Comparison of ENCODE assay signal across 23 cellular contexts in the genomic region with DNA sequence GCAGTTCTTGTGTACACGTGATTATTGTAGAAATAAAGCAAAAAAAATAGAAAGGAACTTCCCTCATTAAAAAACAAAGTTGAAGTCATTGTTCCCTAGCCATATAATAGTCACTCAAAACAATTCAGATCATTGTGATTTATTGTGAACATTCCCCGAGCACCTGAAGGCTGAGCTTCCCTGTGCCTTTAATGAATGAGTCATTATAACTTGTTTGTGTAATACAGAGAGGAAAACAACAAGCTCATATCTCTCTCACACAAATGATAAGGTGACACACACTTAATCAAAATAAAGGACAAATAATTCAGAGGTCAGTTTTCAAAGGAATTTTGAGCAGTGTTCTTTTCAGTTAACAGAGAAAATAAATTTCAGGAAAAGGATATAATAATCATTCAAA.
DNase-seq lines count a peak whose midpoint lies in the region; ATAC-seq, FAIRE-seq and TF ChIP-seq lines count a peak whose summit lies in the region.
"Had no signal": no experiment of that assay in that cellular context is flagged by ENCODE, and none has a peak within 500 bp of the region (broad histone marks: within the 10 kb centered on the region; RNA-seq: fewer than 3 reads in every experiment).

No MANE protein-coding gene starts in this region.

- CTCF ChIA-PET in MCF 10A (lab: Yijun Ruan, JAX), result interaction anchor here (0.6 to 4.1 kb wide), 6 partner anchors 10 to 1176 kb away, joined by 3 to 28 read pairs (median 4); no protein-coding TSS in a partner anchor

- H3K27ac ChIP-seq in breast epithelium, result no peak overlapping the region
- peak overlapping the region in 3 of 4 donors; percentile 47 to 52 (median 51) for H3K27ac ChIP-seq in body of pancreas
- H3K27ac ChIP-seq: C4-2B, RWPE1, SK-N-MC had no signal

- H3K4me1 ChIP-seq in breast epithelium (no peaks in the 10 kb centered on the region), body of pancreas (peaks cover 6% of the 10 kb centered on the region)

- peak; percentile 65 for FAIRE-seq in islet of Langerhans (lab: Jason Lieb, UNC)
- FAIRE-seq: GM19239 had no signal

- TF ChIP-seq POLR2A in breast epithelium (IDR thresholded peaks at IDR 0.05) (no peak), body of pancreas (IDR thresholded peaks at IDR 0.05) (no peak)

- H3K27me3 ChIP-seq in breast epithelium (no peaks in the 10 kb centered on the region), body of pancreas (no peaks in the 10 kb centered on the region)

- BruUV-seq in MCF 10A (replicated peaks; lab: Mats Ljungman, UMichigan), result no TSS peak

- H3K9me3 ChIP-seq in breast epithelium (no peaks in the 10 kb centered on the region), body of pancreas (no peaks in the 10 kb centered on the region)

- H3K36me3 Mint-ChIP-seq in MCF 10A (ENCODE audit: insufficient read depth, unreplicated experiment), result peaks cover 4% of the 10 kb centered on the region
- H3K36me3 Mint-ChIP-seq: CD8-positive, alpha-beta memory T cell; IgD-negative memory B cell had no signal

- WGBS in body of pancreas, 2 donors, result 13 to 19% methylated on average over 2 of the region's 2 CpGs

- no peak for TF ChIP-seq CTCF in MCF 10A (IDR thresholded peaks at IDR 0.05; ENCODE audit: unreplicated experiment)
- no peak for TF ChIP-seq CTCF in breast epithelium (IDR thresholded peaks at IDR 0.05)
- no peak for TF ChIP-seq CTCF in body of pancreas (IDR thresholded peaks at IDR 0.05)

- peaks cover 8% of the 10 kb centered on the region for H3K9me3 Mint-ChIP-seq in MCF 10A (ENCODE audit: unreplicated experiment)
- H3K9me3 Mint-ChIP-seq: CD8-positive, alpha-beta memory T cell had no signal

- DNase-seq in MCF 10A (ENCODE audit: unreplicated experiment) (no peak), breast epithelium (ENCODE audit: low spot score in 2 of 2) (no peak), body of pancreas (no peak), NCI-H1436 treated with DMSO at 0.1 percent for 48 hours (lab: John Stamatoyannopoulos, UW) (no peak)
- no peak for DNase-seq in activated CD4-positive, alpha-beta T cell treated with anti-CD3 and anti-CD28 coated beads for 1 hour
- DNase-seq: 8988T; CD8-positive, alpha-beta memory T cell; DMS53; GDM1; NCI-H1048; NCI-H1417 treated with DMSO at 0.1 percent for 48 hours; NCI-H187 treated with DMSO at 0.1 percent for 48 hours; NCI-H2107; NCI-H2227 treated with DMSO at 0.1 percent for 48 hours; NCI-H510A; SHP77 treated with DMSO at 0.1 percent for 48 hours had no signal

- no peak overlapping the region for H3K4me3 Mint-ChIP-seq in MCF 10A (ENCODE audit: unreplicated experiment)
- H3K4me3 Mint-ChIP-seq: CD8-positive, alpha-beta memory T cell; IgD-negative memory B cell had no signal

- peaks cover 31% of the 10 kb centered on the region for H3K4me1 Mint-ChIP-seq in MCF 10A (ENCODE audit: insufficient read depth, unreplicated experiment)
- H3K4me1 Mint-ChIP-seq: CD8-positive, alpha-beta memory T cell; IgD-negative memory B cell had no signal

- H3K27me3 Mint-ChIP-seq in MCF 10A (ENCODE audit: insufficient read depth, unreplicated experiment), result no peaks in the 10 kb centered on the region

- H3K4me3 ChIP-seq in breast epithelium, result no peak overlapping the region
- H3K4me3 ChIP-seq in body of pancreas, result no peak overlapping the region
- H3K4me3 ChIP-seq: SK-N-MC had no signal

- no peaks in the 10 kb centered on the region for H3K36me3 ChIP-seq in breast epithelium
- no peaks in the 10 kb centered on the region for H3K36me3 ChIP-seq in body of pancreas (replicated peaks in 1 of 2; ENCODE audit: insufficient read depth in 1 of 2, low read depth in 2 of 2)

- ATAC-seq in body of pancreas (peak; percentile 89), GM18502 (IDR thresholded peaks at IDR 0.05; ENCODE audit: poor library complexity, unreplicated experiment) (no peak)

- peak overlapping the region; percentile 16 for H3K27ac Mint-ChIP-seq in MCF 10A (ENCODE audit: low read depth, unreplicated experiment)
- H3K27ac Mint-ChIP-seq: CD8-positive, alpha-beta memory T cell; IgD-negative memory B cell had no signal

- POLR2A ChIA-PET in MCF 10A (lab: Yijun Ruan, JAX), result interaction anchor here (0.6 to 1.4 kb wide), 10 partner anchors 9 to 212 kb away, joined by 3 to 5 read pairs (median 4); no protein-coding TSS in a partner anchor

- intact Hi-C loops in MCF 10A (cut with micrococcal nuclease), result no loop called here
- intact Hi-C loops in breast epithelium (cut with DNase I; ENCODE audit: low total_unique reads), result no loop called here
- intact Hi-C loops in body of pancreas (cut with DNase I), result no loop called here

Comparison
In these comparisons a context has a peak if more than half of its experiments do, and no peak if none do; other contexts are left out.
1. H3K27ac ChIP-seq: peak in body of pancreas (3 of 4); none in breast epithelium (0 of 2).